ENCODE assay signal across 9 cellular contexts in genomic region chr7:76600116-76600482, GRCh38. TPM values are rescaled to one million over a fixed set of nuclear protein-coding genes. Genes with fewer than 3 reads are reported as not detected.
A peak's percentile ranks its signal among the peaks of the same experiment; 100 is the strongest.
DNase-seq lines count a peak whose midpoint lies in the region; ATAC-seq, FAIRE-seq and TF ChIP-seq lines count a peak whose summit lies in the region.
"Not testable (repeated sequence)": the region's sequence is repeated elsewhere in the genome, so short reads cannot be mapped to it uniquely, and the experiment has no call there.
"Had no signal": no experiment of that assay in that cellular context is flagged by ENCODE, and none has a peak within 500 bp of the region (broad histone marks: within the 10 kb centered on the region; RNA-seq: fewer than 3 reads in every experiment).

No MANE protein-coding gene starts in this region.

- RAD21 ChIA-PET in GM12878 (lab: Charles Lee; ENCODE audit: unreplicated experiment), result not testable (repeated sequence)

- H3K4me3 Mint-ChIP-seq in activated T-cell treated with anti-CD3 and anti-CD28 coated beads, Interleukin-2, amount 50 U/mL, for 72 hours, result peak overlapping the region; percentile 47 to 56
- not testable (repeated sequence) for H3K4me3 Mint-ChIP-seq in stimulated activated effector memory CD8-positive, alpha-beta T cell treated with anti-CD3 and anti-CD28 coated beads, Interleukin-12 subunit alpha, Interleukin-12 subunit beta, amount 100 ng/mL, for 72 hours

- not testable (repeated sequence) for H3K27me3 ChIP-seq in IMR-90 (ENCODE audit: control insufficient read depth, insufficient read depth, low read length); RWPE2 (ENCODE audit: insufficient read depth, poor library complexity, severe bottlenecking); GM12878 (replicated peaks in 1 of 2; ENCODE audit: control insufficient read depth in 2 of 2, insufficient read depth in 2 of 2, low read length in 1 of 2); lower lobe of right lung (ENCODE audit: low read depth)

- not testable (repeated sequence) for H4K5ac ChIP-seq in IMR-90 (ENCODE audit: low read depth, low read length)

- not testable (repeated sequence) for TF ChIP-seq POLR2A in A549 (IDR thresholded peaks at IDR 0.05; ENCODE audit: low read length); IMR-90 (IDR thresholded peaks at IDR 0.05; ENCODE audit: low read depth, low read length); GM12878 (IDR thresholded peaks at IDR 0.05; ENCODE audit: low read depth, low read length)

- ATAC-seq in A549, result peak; percentile 60 to 81
- ATAC-seq in IMR-90 (ENCODE audit: low read depth), result peak; percentile 42; the same call in 1 of the 2 replicates
- peak; percentile 57; the same call in 2 of the 3 replicates for ATAC-seq in RWPE2 (ENCODE audit: low read depth)
- ATAC-seq in activated T-cell treated with anti-CD3 and anti-CD28 coated beads, Interleukin-2, amount 50 U/mL, for 72 hours (replicated peaks in 1 of 2), result peak; percentile 98 to 99
- ATAC-seq in GM12878, result peak; percentile 68
- peak; percentile 30 to 34 for ATAC-seq in left cardiac atrium
- peak; percentile 63 to 79 for ATAC-seq in lower lobe of right lung
- peak; percentile 94 for ATAC-seq in stimulated activated effector memory CD8-positive, alpha-beta T cell treated with anti-CD3 and anti-CD28 coated beads, Interleukin-12 subunit alpha, Interleukin-12 subunit beta, amount 100 ng/mL, for 72 hours

- not testable (repeated sequence) for H3K56ac ChIP-seq in IMR-90 (ENCODE audit: extremely low read depth, insufficient read depth, low read length)

- H4K91ac ChIP-seq in IMR-90 (ENCODE audit: insufficient read depth, low read depth, low read length), result not testable (repeated sequence)

- not testable (repeated sequence) for H2BK20ac ChIP-seq in IMR-90 (ENCODE audit: low read depth, low read length)

- CTCF ChIA-PET in A549 (lab: Yijun Ruan, JAX); IMR-90 (lab: Yijun Ruan, JAX); GM12878 (lab: Yijun Ruan, JAX): not testable (repeated sequence)

- H2BK15ac ChIP-seq in IMR-90 (ENCODE audit: low read depth, low read length), result not testable (repeated sequence)

- H2BK120ac ChIP-seq in IMR-90 (ENCODE audit: low read depth, low read length), result not testable (repeated sequence)

- not testable (repeated sequence) for TF ChIP-seq EP300 in A549 (IDR thresholded peaks at IDR 0.05); GM12878 (IDR thresholded peaks at IDR 0.05; ENCODE audit: borderline replicate concordance in 1 of 2, control insufficient read depth in 1 of 2, low read depth in 2 of 2, low read length in 2 of 2)

- not testable (repeated sequence) for H3K4ac ChIP-seq in IMR-90 (ENCODE audit: low read depth, low read length)

- not testable (repeated sequence) for H3K18ac ChIP-seq in IMR-90 (ENCODE audit: low read depth, low read length)

- peak overlapping the region; percentile 95 for H3K27ac Mint-ChIP-seq in activated T-cell treated with anti-CD3 and anti-CD28 coated beads, Interleukin-2, amount 50 U/mL, for 72 hours
- peak overlapping the region; percentile 60 for H3K27ac Mint-ChIP-seq in stimulated activated effector memory CD8-positive, alpha-beta T cell treated with anti-CD3 and anti-CD28 coated beads, Interleukin-12 subunit alpha, Interleukin-12 subunit beta, amount 100 ng/mL, for 72 hours

- H3K9me3 Mint-ChIP-seq in activated T-cell treated with anti-CD3 and anti-CD28 coated beads, Interleukin-2, amount 50 U/mL, for 72 hours; stimulated activated effector memory CD8-positive, alpha-beta T cell treated with anti-CD3 and anti-CD28 coated beads, Interleukin-12 subunit alpha, Interleukin-12 subunit beta, amount 100 ng/mL, for 72 hours: not testable (repeated sequence)

- H4K20me1 ChIP-seq in IMR-90 (ENCODE audit: insufficient read depth, low read length); GM12878 (ENCODE audit: control insufficient read depth, insufficient read depth): not testable (repeated sequence)

- H3K36me3 Mint-ChIP-seq in activated T-cell treated with anti-CD3 and anti-CD28 coated beads, Interleukin-2, amount 50 U/mL, for 72 hours (ENCODE audit: insufficient read depth in 2 of 2), result not testable (repeated sequence)
- peaks cover 19% of the 10 kb centered on the region for H3K36me3 Mint-ChIP-seq in stimulated activated effector memory CD8-positive, alpha-beta T cell treated with anti-CD3 and anti-CD28 coated beads, Interleukin-12 subunit alpha, Interleukin-12 subunit beta, amount 100 ng/mL, for 72 hours

- H3K36me3 ChIP-seq in IMR-90 (ENCODE audit: control insufficient read depth, insufficient read depth, low read length); RWPE2 (ENCODE audit: low read depth); GM12878 (ENCODE audit: control insufficient read depth in 2 of 2, insufficient read depth in 2 of 2, low read length in 1 of 2); lower lobe of right lung: not testable (repeated sequence)

- H4K8ac ChIP-seq in IMR-90 (ENCODE audit: low read depth in 2 of 2, low read length in 2 of 2), result not testable (repeated sequence)

- WGBS in A549 (ENCODE audit: missing lambda C conversion rate), result 63% methylated on average over 1 of the region's 2 CpGs
- no CpG with 5 or more reads among the region's 2 CpGs for WGBS in IMR-90 (ENCODE audit: extremely low coverage in 2 of 2, insufficient read length in 1 of 2), 2 experiments
- 87% methylated on average over 1 of the region's 2 CpGs for WGBS in GM12878 (ENCODE audit: insufficient coverage, insufficient replicate concordance, low lambda C conversion rate, missing lambda C conversion rate)

- POLR2A ChIA-PET in A549 (lab: Yijun Ruan, JAX); IMR-90 (lab: Charles Lee; ENCODE audit: unreplicated experiment); GM12878 (lab: Charles Lee): not testable (repeated sequence)

- FAIRE-seq in A549 (lab: Jason Lieb, UNC); GM12878 (lab: Jason Lieb, UNC): not testable (repeated sequence)

- H3K4me1 ChIP-seq in A549 (peaks cover 29% of the 10 kb centered on the region), RWPE2 (ENCODE audit: insufficient read depth, poor library complexity, severe bottlenecking) (peaks cover 16% of the 10 kb centered on the region)
- not testable (repeated sequence) for H3K4me1 ChIP-seq in IMR-90 (ENCODE audit: control insufficient read depth, insufficient read depth, low read length); GM12878 (ENCODE audit: control insufficient read depth, insufficient read depth, low read length); lower lobe of right lung

- H2BK5ac ChIP-seq in IMR-90 (ENCODE audit: low read depth, low read length, poor library complexity, severe bottlenecking), result not testable (repeated sequence)

- intact Hi-C loops in IMR-90 (cut with micrococcal nuclease); GM12878 (cut with micrococcal nuclease; ENCODE audit: unreplicated experiment); left cardiac atrium (cut with DNase I); lower lobe of right lung (cut with DNase I): not testable (repeated sequence)

- peak overlapping the region; percentile 53 for H3K4me2 ChIP-seq in A549
- not testable (repeated sequence) for H3K4me2 ChIP-seq in IMR-90 (ENCODE audit: low read depth, low read length); GM12878 (ENCODE audit: control insufficient read depth, insufficient read depth)

- H3K27ac ChIP-seq in A549, result peak overlapping the region; percentile 76 to 80
- H3K27ac ChIP-seq in IMR-90 (ENCODE audit: insufficient read depth, low read length); RWPE2 (ENCODE audit: poor library complexity, severe bottlenecking); GM12878 (ENCODE audit: control insufficient read depth, insufficient read depth); lower lobe of right lung: not testable (repeated sequence)

- not testable (repeated sequence) for H3K79me2 ChIP-seq in GM12878 (ENCODE audit: control insufficient read depth, insufficient read depth, low read length)

- H3K4me1 Mint-ChIP-seq in activated T-cell treated with anti-CD3 and anti-CD28 coated beads, Interleukin-2, amount 50 U/mL, for 72 hours (ENCODE audit: low read depth), result peaks cover 49% of the 10 kb centered on the region
- peaks cover 29% of the 10 kb centered on the region for H3K4me1 Mint-ChIP-seq in stimulated activated effector memory CD8-positive, alpha-beta T cell treated with anti-CD3 and anti-CD28 coated beads, Interleukin-12 subunit alpha, Interleukin-12 subunit beta, amount 100 ng/mL, for 72 hours

- H3K14ac ChIP-seq in IMR-90 (replicated peaks; ENCODE audit: low read depth, low read length), result not testable (repeated sequence)

- DNase-seq in A549 (ENCODE audit: low read depth in 1 of 2, low spot score in 1 of 2); IMR-90; RWPE2 (ENCODE audit: low spot score); activated T-cell treated with anti-CD3 and anti-CD28 coated beads, Interleukin-2, amount 50 U/mL, for 72 hours; GM12878 (ENCODE audit: low read depth, low spot score); left cardiac atrium; lower lobe of right lung; stimulated activated effector memory CD8-positive, alpha-beta T cell treated with anti-CD3 and anti-CD28 coated beads, Interleukin-12 subunit alpha, Interleukin-12 subunit beta, amount 100 ng/mL, for 72 hours (ENCODE audit: low spot score in 2 of 2): not testable (repeated sequence)

- H3K9ac ChIP-seq in IMR-90 (ENCODE audit: low read depth, low read length); GM12878 (ENCODE audit: control insufficient read depth, insufficient read depth, low read length): not testable (repeated sequence)

- SMC1A ChIA-PET in GM12878 (lab: Charles Lee; ENCODE audit: uncharacterized antibody, unreplicated experiment), result not testable (repeated sequence)

- in situ Hi-C loops in IMR-90 (cut with MboI; ENCODE audit: low sequenced_read_pairs); GM12878 (cut with MboI): not testable (repeated sequence)

- not testable (repeated sequence) for H3K9me1 ChIP-seq in IMR-90 (ENCODE audit: insufficient read depth, low read length)

- TF ChIP-seq RAD21 in A549 (conservative IDR thresholded peaks at IDR 0.05 in 1 of 2, IDR thresholded peaks at IDR 0.05 in 1 of 2); IMR-90 (IDR thresholded peaks at IDR 0.05; ENCODE audit: low read length); GM12878 (IDR thresholded peaks at IDR 0.05; ENCODE audit: insufficient read depth, low read depth, low read length): not testable (repeated sequence)

- H2AFZ ChIP-seq in IMR-90 (replicated peaks; ENCODE audit: low read length, poor library complexity); GM12878 (ENCODE audit: control insufficient read depth, low read depth, low read length): not testable (repeated sequence)

- TF ChIP-seq CTCF in A549 (IDR thresholded peaks at IDR 0.05); IMR-90 (conservative IDR thresholded peaks at IDR 0.05; ENCODE audit: low read depth, low read length); RWPE2 (IDR thresholded peaks at IDR 0.05; ENCODE audit: poor library complexity, severe bottlenecking); GM12878 (IDR thresholded peaks at IDR 0.05 in 2 of 3, conservative IDR thresholded peaks at IDR 0.05 in 1 of 3; ENCODE audit: control insufficient read depth in 2 of 3, extremely low read depth in 1 of 3, insufficient read depth in 1 of 3, low read depth in 3 of 3, low read length in 3 of 3); lower lobe of right lung (IDR thresholded peaks at IDR 0.05): not testable (repeated sequence)

- not testable (repeated sequence) for H2AK9ac ChIP-seq in IMR-90 (replicated peaks; ENCODE audit: low read depth, low read length, poor library complexity)

- not testable (repeated sequence) for BruUV-seq in IMR-90 (replicated peaks; lab: Mats Ljungman, UMichigan); GM12878 (replicated peaks; lab: Mats Ljungman, UMichigan)

- not testable (repeated sequence) for H3K4me3 ChIP-seq in A549; IMR-90 (ENCODE audit: insufficient read depth, low read depth, low read length); RWPE2 (ENCODE audit: severe bottlenecking); GM12878; lower lobe of right lung

- not testable (repeated sequence) for H3K9me3 ChIP-seq in A549; IMR-90 (ENCODE audit: control insufficient read depth, insufficient read depth, low read length); RWPE2 (ENCODE audit: severe bottlenecking); GM12878 (replicated peaks; ENCODE audit: control insufficient read depth, insufficient read depth, low read length); lower lobe of right lung

- H3K79me1 ChIP-seq in IMR-90 (ENCODE audit: low read depth in 1 of 2, low read length in 2 of 2), result not testable (repeated sequence)

- dilution Hi-C loops in IMR-90 (cut with HindIII; ENCODE audit: low sequenced_read_pairs, unreplicated experiment), result not testable (repeated sequence)

- not testable (repeated sequence) for H3K23ac ChIP-seq in IMR-90 (ENCODE audit: low read depth, low read length)

- H2AK5ac ChIP-seq in IMR-90 (ENCODE audit: low read depth, low read length), result not testable (repeated sequence)

- not testable (repeated sequence) for H3K27me3 Mint-ChIP-seq in activated T-cell treated with anti-CD3 and anti-CD28 coated beads, Interleukin-2, amount 50 U/mL, for 72 hours (ENCODE audit: low read depth)

RNA-seq across cellular contexts. Expression of gene POMZP3, which starts 27.0 kb away (rescaled TPM):
- polyA plus RNA-seq in A549 (2011; rRNA removed), result 10.6 and 14.7 TPM in 2 replicates
- polyA plus RNA-seq in A549 (2012; cell fraction: cytosol; rRNA removed), result 8.1 and 9.5 TPM in 2 replicates
- polyA plus RNA-seq in A549 (2012; cell fraction: nucleus; rRNA removed), result 7.8 and 9.1 TPM in 2 replicates
- 17.4 to 18.6 TPM (median 17.6 TPM) in 3 replicates for polyA plus RNA-seq in A549 (2017; fragmentation: RNase III; extraction: RNeasy Plus Mini Kit Qiagen cat#74134 plus additional on column Dnase treatment)
- polyA minus RNA-seq in A549 (2011; rRNA and poly(A)+ RNA removed), result 23.0 and 26.2 TPM in 2 replicates
- total RNA-seq in IMR-90 (2012; rRNA removed), result 1.1 and 1.4 TPM in 2 replicates
- 4.8 and 5.2 TPM in 2 replicates for polyA plus RNA-seq in IMR-90 (2012; rRNA removed)
- polyA plus RNA-seq in IMR-90 (2012; cell fraction: cytosol; rRNA removed), result 3.0 and 3.1 TPM in 2 replicates
- 4.0 and 4.1 TPM in 2 replicates for polyA plus RNA-seq in IMR-90 (2012; cell fraction: nucleus; rRNA removed; ENCODE audit: low replicate concordance)
- 10 to 100 TPM; 11.0 to 14.5 TPM for total RNA-seq in activated T-cell treated with anti-CD3 and anti-CD28 coated beads, Interleukin-2, amount 50 U/mL, for 72 hours
- total RNA-seq in GM12878 (2013; cell fraction: nucleolus; rRNA removed), result 7.2 and 9.8 TPM in 2 replicates
- 3.7 and 4.9 TPM in 2 replicates for total RNA-seq in GM12878 (2014; rRNA removed)
- 2.2 and 2.8 TPM in 2 replicates for total RNA-seq in GM12878 (2014; rRNA removed; fragmentation: Illumina TruSeq; extraction: Trizol)
- 10.3 and 12.6 TPM in 2 replicates for total RNA-seq in GM12878 (2021)
- polyA plus RNA-seq in GM12878 (2011; ENCODE audit: low read depth), result 3.8 TPM
- polyA plus RNA-seq in GM12878 (2011; rRNA removed), result 2.0 and 4.4 TPM in 2 replicates
- 4.3 and 4.8 TPM in 2 replicates for polyA plus RNA-seq in GM12878 (2011; cell fraction: cytosol; rRNA removed)
- 5.8 and 5.9 TPM in 2 replicates for polyA plus RNA-seq in GM12878 (2011; cell fraction: nucleus; rRNA removed)
- polyA plus RNA-seq in GM12878 (2012), result 5.8 and 7.4 TPM in 2 replicates
- 4.8 and 5.8 TPM in 2 replicates for polyA plus RNA-seq in GM12878 (2014; fragmentation: Illumina TruSeq; extraction: Trizol)
- polyA plus RNA-seq in GM12878 (2014; fragmentation: Nextera tagmentation; extraction: Ambion mirVana), result 1 to 10 TPM; 2.4 to 4.5 TPM
- 6.1 and 6.9 TPM in 2 replicates for polyA plus RNA-seq in GM12878 (2014; rRNA removed)
- polyA plus RNA-seq in GM12878 (2016; fragmentation: Nextera tagmentation; extraction: Ambion mirVana), result 10 to 100 TPM in 1 of 2 experiments, 1 to 10 TPM in 1; 8.3 to 10.2 TPM
- 7.2 TPM in 2 replicates for polyA minus RNA-seq in GM12878 (2011; rRNA and poly(A)+ RNA removed)
- 3.7 and 5.9 TPM in 2 replicates for polyA minus RNA-seq in GM12878 (2011; cell fraction: cytosol; rRNA and poly(A)+ RNA removed)
- 7.0 and 14.6 TPM in 2 replicates for polyA minus RNA-seq in GM12878 (2011; cell fraction: nucleus; rRNA and poly(A)+ RNA removed)
- total RNA-seq in left cardiac atrium, result 1 to 10 TPM; 5.7 to 7.7 TPM
- total RNA-seq in lower lobe of right lung, result 10.8 TPM

RNA-seq across cellular contexts. Expression of gene SPDYE16, which starts 57.0 kb away (rescaled TPM):
- not detected in 2 replicates for polyA plus RNA-seq in A549 (2011; rRNA removed)
- not detected in 2 replicates for polyA plus RNA-seq in A549 (2012; cell fraction: cytosol; rRNA removed)
- not detected in 2 replicates for polyA plus RNA-seq in A549 (2012; cell fraction: nucleus; rRNA removed)
- polyA plus RNA-seq in A549 (2017; fragmentation: RNase III; extraction: RNeasy Plus Mini Kit Qiagen cat#74134 plus additional on column Dnase treatment), result not detected in 3 replicates
- polyA minus RNA-seq in A549 (2011; rRNA and poly(A)+ RNA removed), result not detected in 2 replicates
- total RNA-seq in IMR-90 (2012; rRNA removed), result not detected in 2 replicates
- polyA plus RNA-seq in IMR-90 (2012; rRNA removed), result not detected in 2 replicates
- 0.03 TPM in 1 of 2 replicates, not detected in the other for polyA plus RNA-seq in IMR-90 (2012; cell fraction: cytosol; rRNA removed)
- polyA plus RNA-seq in IMR-90 (2012; cell fraction: nucleus; rRNA removed; ENCODE audit: low replicate concordance), result 0.02 and 0.11 TPM in 2 replicates
- under 1 TPM in 1 of 2 donors, not detected in 1; 0.58 TPM for total RNA-seq in activated T-cell treated with anti-CD3 and anti-CD28 coated beads, Interleukin-2, amount 50 U/mL, for 72 hours
- 0.17 TPM in 1 of 2 replicates, not detected in the other for total RNA-seq in GM12878 (2013; cell fraction: nucleolus; rRNA removed)
- total RNA-seq in GM12878 (2014; rRNA removed), result not detected in 2 replicates
- total RNA-seq in GM12878 (2014; rRNA removed; fragmentation: Illumina TruSeq; extraction: Trizol), result 0.18 and 0.22 TPM in 2 replicates
- 0.26 TPM in 1 of 2 replicates, not detected in the other for total RNA-seq in GM12878 (2021)
- polyA plus RNA-seq in GM12878 (2011; ENCODE audit: low read depth), result not detected
- 0.05 and 0.10 TPM in 2 replicates for polyA plus RNA-seq in GM12878 (2011; rRNA removed)
- 0.09 TPM in 1 of 2 replicates, not detected in the other for polyA plus RNA-seq in GM12878 (2011; cell fraction: cytosol; rRNA removed)
- 0.06 and 0.61 TPM in 2 replicates for polyA plus RNA-seq in GM12878 (2011; cell fraction: nucleus; rRNA removed)
- polyA plus RNA-seq in GM12878 (2012), result 0.38 and 0.60 TPM in 2 replicates
- polyA plus RNA-seq in GM12878 (2014; fragmentation: Illumina TruSeq; extraction: Trizol), result 0.07 TPM in 1 of 2 replicates, not detected in the other
- under 1 TPM; 0.04 to 0.05 TPM for polyA plus RNA-seq in GM12878 (2014; fragmentation: Nextera tagmentation; extraction: Ambion mirVana)
- 0.03 and 0.04 TPM in 2 replicates for polyA plus RNA-seq in GM12878 (2014; rRNA removed)
- polyA plus RNA-seq in GM12878 (2016; fragmentation: Nextera tagmentation; extraction: Ambion mirVana), result under 1 TPM; 0.67 to 0.92 TPM
- polyA minus RNA-seq in GM12878 (2011; rRNA and poly(A)+ RNA removed), result 0.10 and 0.15 TPM in 2 replicates
- not detected in 2 replicates for polyA minus RNA-seq in GM12878 (2011; cell fraction: cytosol; rRNA and poly(A)+ RNA removed)
- 0.12 TPM in 1 of 2 replicates, not detected in the other for polyA minus RNA-seq in GM12878 (2011; cell fraction: nucleus; rRNA and poly(A)+ RNA removed)
- under 1 TPM; 0.12 to 0.34 TPM for total RNA-seq in left cardiac atrium
- 0.18 TPM for total RNA-seq in lower lobe of right lung
- total RNA-seq: H4 had no signal

Comparison
In these comparisons a context has a peak if more than half of its experiments do, and no peak if none do; other contexts are left out.
1. ATAC-seq: peak in every context shown above with its lines; median percentile 98 in activated T-cell treated with anti-CD3 and anti-CD28 coated beads, Interleukin-2, amount 50 U/mL, for 72 hours; 94 in stimulated activated effector memory CD8-positive, alpha-beta T cell treated with anti-CD3 and anti-CD28 coated beads, Interleukin-12 subunit alpha, Interleukin-12 subunit beta, amount 100 ng/mL, for 72 hours; 71 in lower lobe of right lung; 70 in A549; 68 in GM12878; 57 in RWPE2; 42 in IMR-90; 32 in left cardiac atrium.